ENCODE assay signal across 8 cellular contexts in the genomic region with DNA sequence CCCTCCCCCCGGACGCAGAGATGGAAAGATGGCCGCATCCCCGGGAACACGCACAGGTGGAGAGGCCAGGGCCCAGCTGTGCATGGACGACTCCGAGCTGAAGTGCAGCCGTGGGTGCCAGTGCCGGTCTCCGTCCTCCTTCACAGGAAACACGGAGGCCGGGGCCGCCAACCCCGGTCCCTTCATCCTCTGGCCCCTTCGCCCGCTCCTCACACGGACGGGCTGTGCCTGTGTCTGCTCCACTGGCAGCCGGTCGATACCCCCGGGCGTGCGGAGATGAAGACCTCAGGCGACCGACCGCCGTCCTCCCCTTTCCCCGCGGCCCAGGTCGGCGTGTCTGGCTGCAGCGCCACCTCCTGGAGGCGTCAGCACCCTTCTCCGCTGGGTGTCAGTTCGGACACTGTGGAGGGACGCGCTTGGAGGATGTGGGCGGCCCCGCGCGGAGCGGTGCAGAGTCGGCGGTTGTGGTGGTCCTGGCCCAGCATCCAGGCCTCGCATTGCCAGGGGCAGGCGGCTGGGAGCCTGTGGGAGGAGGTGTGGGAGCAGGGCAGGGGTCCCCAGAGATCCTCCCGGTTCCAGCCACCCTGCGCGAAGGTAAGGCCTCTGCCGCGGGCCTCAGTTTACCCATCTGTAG. TPM values are rescaled to one million over a fixed set of nuclear protein-coding genes. Genes with fewer than 3 reads are reported as not detected.
A peak's percentile ranks its signal among the peaks of the same experiment; 100 is the strongest.
DNase-seq lines count a peak whose midpoint lies in the region; ATAC-seq and TF ChIP-seq lines count a peak whose summit lies in the region.

No MANE protein-coding gene starts in this region.

- ATAC-seq in GM18867 (IDR thresholded peaks at IDR 0.05; ENCODE audit: unreplicated experiment), result peak; percentile 82
- ATAC-seq in HG03565 (IDR thresholded peaks at IDR 0.05; ENCODE audit: unreplicated experiment), result peak; percentile 69
- peak; percentile 95 for ATAC-seq in Panc1
- peak; percentile 98 for ATAC-seq in activated T-helper 17 cell treated with anti-CD3 and anti-CD28 coated beads, Interleukin-2, amount 50 U/mL, for 72 hours (replicated peaks)
- ATAC-seq in upper lobe of right lung, result peak; percentile 95

- peak overlapping the region; percentile 55 for H3K4me3 ChIP-seq in AG04450 (ENCODE audit: low read depth, low read length)
- peak overlapping the region; percentile 57 to 61 for H3K4me3 ChIP-seq in Panc1 (ENCODE audit: low read depth in 2 of 2, low read length in 2 of 2)
- H3K4me3 ChIP-seq in foreskin fibroblast (ENCODE audit: low read depth in 1 of 2, low read length in 2 of 2), result peak overlapping the region; percentile 40 to 48
- peak overlapping the region; percentile 26 for H3K4me3 ChIP-seq in upper lobe of right lung

- DNase-seq in AG04450 (ENCODE audit: low read depth, low spot score) (no peak), Panc1 (ENCODE audit: low read depth, low spot score) (no peak), foreskin fibroblast (peak; percentile 43 to 84), osteocyte (ENCODE audit: extremely low spot score, unreplicated experiment) (peak; percentile 91), upper lobe of right lung (peak; percentile 85)

- in situ Hi-C loops in Panc1 (cut with HindIII; ENCODE audit: low pct_unique_long_range_greater_than_20kb, low sequenced_read_pairs), result no loop called here

- H3K9me3 ChIP-seq in AG04450 (ENCODE audit: control insufficient read depth, insufficient read depth, low read length) (peaks cover 14% of the 10 kb centered on the region), Panc1 (ENCODE audit: control insufficient read depth, insufficient read depth, low read depth, low read length) (no peaks in the 10 kb centered on the region), upper lobe of right lung (no peaks in the 10 kb centered on the region)

- no peak overlapping the region for H3K27ac Mint-ChIP-seq in activated T-helper 17 cell treated with anti-CD3 and anti-CD28 coated beads, Interleukin-2, amount 50 U/mL, for 72 hours
- no peak overlapping the region for H3K27ac Mint-ChIP-seq in osteocyte (ENCODE audit: unreplicated experiment)

- CTCF ChIA-PET in AG04450 (lab: Charles Lee), result interaction anchor here (1.6 kb wide), 1 partner anchor 11 kb away, joined by 8 read pairs; no protein-coding TSS in a partner anchor
- CTCF ChIA-PET in Panc1 (lab: Charles Lee), result no interaction called here

- TF ChIP-seq CTCF in AG04450 (IDR thresholded peaks at IDR 0.05; ENCODE audit: low read depth, low read length), result peak; percentile 79
- peak; percentile 96 for TF ChIP-seq CTCF in Panc1 (IDR thresholded peaks at IDR 0.05)
- TF ChIP-seq CTCF in foreskin fibroblast (IDR thresholded peaks at IDR 0.05; ENCODE audit: low read depth, low read length), result peak; percentile 67
- TF ChIP-seq CTCF in osteocyte (IDR thresholded peaks at IDR 0.05), result peak; percentile 92
- peak; percentile 69 for TF ChIP-seq CTCF in upper lobe of right lung (IDR thresholded peaks at IDR 0.05)

- H3K4me3 Mint-ChIP-seq in activated T-helper 17 cell treated with anti-CD3 and anti-CD28 coated beads, Interleukin-2, amount 50 U/mL, for 72 hours, result peak overlapping the region; percentile 20
- H3K4me3 Mint-ChIP-seq in osteocyte (ENCODE audit: unreplicated experiment), result peak overlapping the region; percentile 71

- BruUV-seq in Panc1 (replicated peaks; lab: Mats Ljungman, UMichigan), result no TSS peak

- peaks cover 8% of the 10 kb centered on the region for H3K27me3 Mint-ChIP-seq in activated T-helper 17 cell treated with anti-CD3 and anti-CD28 coated beads, Interleukin-2, amount 50 U/mL, for 72 hours
- H3K27me3 Mint-ChIP-seq in osteocyte (ENCODE audit: unreplicated experiment), result no peaks in the 10 kb centered on the region

- peaks cover 5% of the 10 kb centered on the region for H3K4me1 Mint-ChIP-seq in activated T-helper 17 cell treated with anti-CD3 and anti-CD28 coated beads, Interleukin-2, amount 50 U/mL, for 72 hours
- peaks cover 6% of the 10 kb centered on the region for H3K4me1 Mint-ChIP-seq in osteocyte (ENCODE audit: unreplicated experiment)

- POLR2A ChIA-PET in AG04450 (lab: Yijun Ruan, JAX) (no interaction called here), Panc1 (lab: Charles Lee) (no interaction called here)

- H3K36me3 ChIP-seq in Panc1 (ENCODE audit: control insufficient read depth, insufficient read depth, low read length) (no peaks in the 10 kb centered on the region), upper lobe of right lung (no peaks in the 10 kb centered on the region)

- H3K27ac ChIP-seq in AG04450 (ENCODE audit: low read depth, low read length), result no peak overlapping the region
- no peak overlapping the region; the same call in 1 of the 2 replicates for H3K27ac ChIP-seq in Panc1 (ENCODE audit: low read length)
- H3K27ac ChIP-seq in upper lobe of right lung, result no peak overlapping the region

- no peaks in the 10 kb centered on the region for H3K36me3 Mint-ChIP-seq in activated T-helper 17 cell treated with anti-CD3 and anti-CD28 coated beads, Interleukin-2, amount 50 U/mL, for 72 hours (ENCODE audit: low read depth)
- no peaks in the 10 kb centered on the region for H3K36me3 Mint-ChIP-seq in osteocyte (ENCODE audit: unreplicated experiment)

- no peaks in the 10 kb centered on the region for H3K4me1 ChIP-seq in Panc1 (ENCODE audit: control insufficient read depth, insufficient read depth, low read length)
- peaks cover 3% of the 10 kb centered on the region for H3K4me1 ChIP-seq in upper lobe of right lung

- intact Hi-C loops in Panc1 (cut with micrococcal nuclease; ENCODE audit: unreplicated experiment) (no loop called here), upper lobe of right lung (cut with DNase I) (no loop called here)

- H3K27me3 ChIP-seq in AG04450 (ENCODE audit: control insufficient read depth, insufficient read depth, low read length) (peaks cover 2% of the 10 kb centered on the region), Panc1 (ENCODE audit: control insufficient read depth, insufficient read depth, low read length) (no peaks in the 10 kb centered on the region), upper lobe of right lung (peaks cover 11% of the 10 kb centered on the region)

- H3K9me3 Mint-ChIP-seq in activated T-helper 17 cell treated with anti-CD3 and anti-CD28 coated beads, Interleukin-2, amount 50 U/mL, for 72 hours, result no peaks in the 10 kb centered on the region
- H3K9me3 Mint-ChIP-seq in osteocyte (ENCODE audit: unreplicated experiment), result no peaks in the 10 kb centered on the region

RNA-seq across cellular contexts. Expression of a gene that starts 9.9 kb away (rescaled TPM):
- polyA plus RNA-seq in AG04450 (2011; rRNA removed), result 21.6 and 31.3 TPM in 2 replicates
- polyA minus RNA-seq in AG04450 (2011; rRNA and poly(A)+ RNA removed), result 13.0 and 22.0 TPM in 2 replicates
- 93.8 TPM for total RNA-seq in Panc1 (2021; ENCODE audit: unreplicated experiment)
- polyA plus RNA-seq in Panc1 (2012; ENCODE audit: insufficient read length), result 99.8 TPM
- total RNA-seq in activated T-helper 17 cell treated with anti-CD3 and anti-CD28 coated beads, Interleukin-2, amount 50 U/mL, for 72 hours, result 10 to 100 TPM; 52.8 to 74.2 TPM
- 35.1 and 39.1 TPM in 2 replicates for total RNA-seq in osteocyte
- total RNA-seq in upper lobe of right lung, result 42.8 TPM

RNA-seq across cellular contexts. Expression of a gene that starts 9.9 kb away (rescaled TPM):
- 40.0 and 45.1 TPM in 2 replicates for polyA plus RNA-seq in AG04450 (2011; rRNA removed)
- polyA minus RNA-seq in AG04450 (2011; rRNA and poly(A)+ RNA removed), result 64.9 and 71.6 TPM in 2 replicates
- total RNA-seq in Panc1 (2021; ENCODE audit: unreplicated experiment), result 93.7 TPM
- 85.4 TPM for polyA plus RNA-seq in Panc1 (2012; ENCODE audit: insufficient read length)
- total RNA-seq in activated T-helper 17 cell treated with anti-CD3 and anti-CD28 coated beads, Interleukin-2, amount 50 U/mL, for 72 hours, result 10 to 100 TPM; 47.8 to 55.8 TPM
- 67.2 and 75.2 TPM in 2 replicates for total RNA-seq in osteocyte
- 44.6 TPM for total RNA-seq in upper lobe of right lung

RNA-seq across cellular contexts. Expression of a gene that starts 18.1 kb away (rescaled TPM):
- polyA plus RNA-seq in AG04450 (2011; rRNA removed), result 0.16 and 0.41 TPM in 2 replicates
- polyA minus RNA-seq in AG04450 (2011; rRNA and poly(A)+ RNA removed), result not detected in 2 replicates
- 1.9 TPM for total RNA-seq in Panc1 (2021; ENCODE audit: unreplicated experiment)
- polyA plus RNA-seq in Panc1 (2012; ENCODE audit: insufficient read length), result 8.0 TPM
- total RNA-seq in activated T-helper 17 cell treated with anti-CD3 and anti-CD28 coated beads, Interleukin-2, amount 50 U/mL, for 72 hours, result not detected
- total RNA-seq in osteocyte, result 3.5 TPM in 2 replicates
- not detected for total RNA-seq in upper lobe of right lung

RNA-seq across cellular contexts. Expression of a gene that starts 28.6 kb away (rescaled TPM):
- polyA plus RNA-seq in AG04450 (2011; rRNA removed), result not detected in 2 replicates
- polyA minus RNA-seq in AG04450 (2011; rRNA and poly(A)+ RNA removed), result not detected in 2 replicates
- total RNA-seq in Panc1 (2021; ENCODE audit: unreplicated experiment) (0.21 TPM), osteocyte (not detected in 2 replicates), upper lobe of right lung (not detected)
- polyA plus RNA-seq in Panc1 (2012; ENCODE audit: insufficient read length), result not detected
- total RNA-seq in activated T-helper 17 cell treated with anti-CD3 and anti-CD28 coated beads, Interleukin-2, amount 50 U/mL, for 72 hours, result not detected

RNA-seq across cellular contexts. Expression of a gene that starts 39.2 kb away (rescaled TPM):
- 17.8 and 24.3 TPM in 2 replicates for polyA plus RNA-seq in AG04450 (2011; rRNA removed)
- polyA minus RNA-seq in AG04450 (2011; rRNA and poly(A)+ RNA removed), result 3.2 and 5.7 TPM in 2 replicates
- total RNA-seq in Panc1 (2021; ENCODE audit: unreplicated experiment) (39.6 TPM), osteocyte (20.5 and 24.0 TPM in 2 replicates), upper lobe of right lung (21.2 TPM)
- polyA plus RNA-seq in Panc1 (2012; ENCODE audit: insufficient read length), result 43.2 TPM
- 10 to 100 TPM; 13.8 to 21.9 TPM for total RNA-seq in activated T-helper 17 cell treated with anti-CD3 and anti-CD28 coated beads, Interleukin-2, amount 50 U/mL, for 72 hours

Comparison
In these comparisons a context has a peak if more than half of its experiments do, and no peak if none do; other contexts are left out.
1. DNase-seq: peak in foreskin fibroblast (2 of 2), osteocyte (single experiment) and upper lobe of right lung (single experiment); none in AG04450 (single experiment) and Panc1 (single experiment).
2. Peak in every context shown above with its lines, with median percentiles within 50 percentile points of each other: H3K4me3 ChIP-seq, CTCF ChIP-seq and ATAC-seq.